In genomic region chrX:69523314-69523713, GRCh38 we compare ENCODE assay signal across 20 cellular contexts. TPM values are rescaled to one million over a fixed set of nuclear protein-coding genes. Genes with fewer than 3 reads are reported as not detected.
"Had no signal": no experiment of that assay in that cellular context is flagged by ENCODE, and none has a peak within 500 bp of the region (broad histone marks: within the 10 kb centered on the region; RNA-seq: fewer than 3 reads in every experiment).

No MANE protein-coding gene starts in this region.

- H3K27ac Mint-ChIP-seq: activated naive CD8-positive, alpha-beta T cell; activated T-cell treated with anti-CD3 and anti-CD28 coated beads, Interleukin-2, amount 50 U/mL, for 24 hours; activated T-helper 17 cell treated with anti-CD3 and anti-CD28 coated beads, Interleukin-2, amount 50 U/mL, for 72 hours; memory B cell; naive B cell; stimulated activated memory B cell treated with anti-CD40 and anti-IgM and Interleukin-4, amounts not matched to agents 10 μg/mL and 1 μg/mL and 100 μg/mL, for 72 hours; T-helper 2 cell treated with Interferon-gamma antibody and Interleukin-4, amounts not matched to agents 5 μg/mL and 100 μg/mL, for 36 hours had no signal

- H3K4me3 Mint-ChIP-seq: activated naive CD8-positive, alpha-beta T cell; activated T-cell treated with anti-CD3 and anti-CD28 coated beads, Interleukin-2, amount 50 U/mL, for 24 hours; activated T-helper 17 cell treated with anti-CD3 and anti-CD28 coated beads, Interleukin-2, amount 50 U/mL, for 72 hours; memory B cell; naive B cell; stimulated activated memory B cell treated with anti-CD40 and anti-IgM and Interleukin-4, amounts not matched to agents 10 μg/mL and 1 μg/mL and 100 μg/mL, for 72 hours; T-helper 2 cell treated with Interferon-gamma antibody and Interleukin-4, amounts not matched to agents 5 μg/mL and 100 μg/mL, for 36 hours had no signal

- DNase-seq: activated T-cell treated with anti-CD3 and anti-CD28 coated beads, Interleukin-2, amount 50 U/mL, for 24 hours; adrenal gland; brain microvascular endothelial cell; central memory CD4-positive, alpha-beta T cell; dermis blood vessel endothelial cell; effector CD8-positive, alpha-beta T cell; foreskin keratinocyte; naive B cell; nucleus accumbens; small intestine; stimulated activated CD4-positive, alpha-beta T cell treated with anti-CD3 and anti-CD28 coated beads, Interleukin-2, amount 100 ng/mL, for 24 hours; stomach; WERI-Rb-1 had no signal

- H3K9me3 Mint-ChIP-seq: activated T-cell treated with anti-CD3 and anti-CD28 coated beads, Interleukin-2, amount 50 U/mL, for 24 hours; activated T-helper 17 cell treated with anti-CD3 and anti-CD28 coated beads, Interleukin-2, amount 50 U/mL, for 72 hours; memory B cell; stimulated activated memory B cell treated with anti-CD40 and anti-IgM and Interleukin-4, amounts not matched to agents 10 μg/mL and 1 μg/mL and 100 μg/mL, for 72 hours; T-helper 2 cell treated with Interferon-gamma antibody and Interleukin-4, amounts not matched to agents 5 μg/mL and 100 μg/mL, for 36 hours had no signal

- H3K4me1 Mint-ChIP-seq: activated T-helper 17 cell treated with anti-CD3 and anti-CD28 coated beads, Interleukin-2, amount 50 U/mL, for 72 hours; memory B cell; naive B cell; stimulated activated memory B cell treated with anti-CD40 and anti-IgM and Interleukin-4, amounts not matched to agents 10 μg/mL and 1 μg/mL and 100 μg/mL, for 72 hours had no signal

- H3K36me3 Mint-ChIP-seq: activated naive CD8-positive, alpha-beta T cell; memory B cell; naive B cell; stimulated activated memory B cell treated with anti-CD40 and anti-IgM and Interleukin-4, amounts not matched to agents 10 μg/mL and 1 μg/mL and 100 μg/mL, for 72 hours had no signal

- ATAC-seq: activated T-helper 17 cell treated with anti-CD3 and anti-CD28 coated beads, Interleukin-2, amount 50 U/mL, for 72 hours; foreskin keratinocyte; sciatic nerve; stimulated activated memory B cell treated with anti-CD40 and anti-IgM and Interleukin-4, amounts not matched to agents 10 μg/mL and 1 μg/mL and 100 μg/mL, for 72 hours had no signal

RNA-seq across cellular contexts. Expression of gene NALF2, which starts 19.2 kb away (rescaled TPM):
- total RNA-seq: glomerular endothelial cell, sciatic nerve had no signal
